ENCODE assay signal across 10 cellular contexts in genomic region chr6:46042355-46042999, GRCh38. TPM values are rescaled to one million over a fixed set of nuclear protein-coding genes. Genes with fewer than 3 reads are reported as not detected.
DNase-seq lines count a peak whose midpoint lies in the region; ATAC-seq and TF ChIP-seq lines count a peak whose summit lies in the region.
"Had no signal": no experiment of that assay in that cellular context is flagged by ENCODE, and none has a peak within 500 bp of the region (broad histone marks: within the 10 kb centered on the region; RNA-seq: fewer than 3 reads in every experiment).

No MANE protein-coding gene starts in this region.

- H3K27me3 ChIP-seq in Peyer's patch: no peaks in the 10 kb centered on the region
- H3K27me3 ChIP-seq: BLaER1 had no signal

- no peak for TF ChIP-seq POLR2A in Peyer's patch (IDR thresholded peaks at IDR 0.05)

- H3K27ac ChIP-seq in Peyer's patch: no peak overlapping the region
- H3K27ac ChIP-seq: BLaER1 had no signal

- no peak overlapping the region for H3K27ac Mint-ChIP-seq in naive thymus-derived CD8-positive, alpha-beta T cell
- H3K27ac Mint-ChIP-seq: activated naive CD8-positive, alpha-beta T cell had no signal

- H3K36me3 ChIP-seq in Peyer's patch: no peaks in the 10 kb centered on the region
- H3K36me3 ChIP-seq: BLaER1 had no signal

- H3K36me3 Mint-ChIP-seq in naive thymus-derived CD8-positive, alpha-beta T cell: no peaks in the 10 kb centered on the region

- H3K27me3 Mint-ChIP-seq in naive thymus-derived CD8-positive, alpha-beta T cell: peaks cover 0 to 2% (median 0%) of the 10 kb centered on the region in 5 donors

- TF ChIP-seq CTCF in Peyer's patch (IDR thresholded peaks at IDR 0.05): peak in 4 of 6 experiments; percentile 49 to 89 (median 80)
- TF ChIP-seq CTCF in epithelial cell of proximal tubule (conservative IDR thresholded peaks at IDR 0.05; ENCODE audit: low read depth, low read length): peak; percentile 76

- ATAC-seq in GM19452 (IDR thresholded peaks at IDR 0.05; ENCODE audit: unreplicated experiment): peak; percentile 82
- ATAC-seq in naive thymus-derived CD8-positive, alpha-beta T cell: peak; percentile 33 to 49

- H3K4me3 ChIP-seq in Peyer's patch (no peak overlapping the region), epithelial cell of proximal tubule (ENCODE audit: low read depth, low read length) (no peak overlapping the region)
- H3K4me3 ChIP-seq: BLaER1 had no signal

- peaks cover 0 to 4% (median 1%) of the 10 kb centered on the region in 4 donors for H3K4me1 ChIP-seq in Peyer's patch

- no peaks in the 10 kb centered on the region for H3K9me3 ChIP-seq in Peyer's patch
- H3K9me3 ChIP-seq: BLaER1 had no signal

- no peak overlapping the region for H3K4me3 Mint-ChIP-seq in naive thymus-derived CD8-positive, alpha-beta T cell
- H3K4me3 Mint-ChIP-seq: activated naive CD8-positive, alpha-beta T cell had no signal

- H3K4me1 Mint-ChIP-seq in naive thymus-derived CD8-positive, alpha-beta T cell: no peaks in the 10 kb centered on the region

- H3K9me3 Mint-ChIP-seq in naive thymus-derived CD8-positive, alpha-beta T cell: no peaks in the 10 kb centered on the region

- DNase-seq in NCI-H1092 treated with DMSO at 0.1 percent for 48 hours (lab: John Stamatoyannopoulos, UW) (peak; percentile 27), NCI-H1092 (lab: John Stamatoyannopoulos, UW) (no peak), HT1080 (ENCODE audit: low read depth) (peak; percentile 60), Peyer's patch (peak in 1 of 3 donors; percentile 55), epithelial cell of proximal tubule (ENCODE audit: low read depth) (no peak), epidermal melanocyte (ENCODE audit: insufficient read length, low spot score) (no peak)
- DNase-seq in naive thymus-derived CD8-positive, alpha-beta T cell: peak in 2 of 10 donors; percentile 7 to 10

- POLR2A ChIA-PET in naive thymus-derived CD8-positive, alpha-beta T cell (lab: Charles Lee): no interaction called here

RNA-seq across cellular contexts. Expression of gene CLIC5, which starts 26.8 kb away (rescaled TPM):
- total RNA-seq in HT1080 (2014; rRNA removed; shearing (Covaris generic)): not detected in 2 replicates
- not detected in 2 replicates for polyA plus RNA-seq in HT1080 (2015; cell fraction: cytosol; rRNA removed)
- not detected in 2 replicates for polyA plus RNA-seq in HT1080 (2015; cell fraction: nucleus; rRNA removed)
- total RNA-seq in Peyer's patch (100 to 1,000 TPM in 3 of 4 donors, 10 to 100 TPM in 1; 18.2 to 128 (median 119) TPM), epithelial cell of proximal tubule (0.58 and 5.2 TPM in 2 replicates)
- total RNA-seq in naive thymus-derived CD8-positive, alpha-beta T cell: 1 to 10 TPM; 1.9 to 2.3 TPM
- polyA plus RNA-seq in naive thymus-derived CD8-positive, alpha-beta T cell: under 1 TPM; 0.06 to 0.42 (median 0.29) TPM

Comparison
In these comparisons a context has a peak if more than half of its experiments do, and no peak if none do; other contexts are left out.
1. DNase-seq: peak in NCI-H1092 treated with DMSO at 0.1 percent for 48 hours (single experiment) and HT1080 (single experiment); none in NCI-H1092 (single experiment), epithelial cell of proximal tubule (single experiment) and epidermal melanocyte (single experiment).